In the genomic region with DNA sequence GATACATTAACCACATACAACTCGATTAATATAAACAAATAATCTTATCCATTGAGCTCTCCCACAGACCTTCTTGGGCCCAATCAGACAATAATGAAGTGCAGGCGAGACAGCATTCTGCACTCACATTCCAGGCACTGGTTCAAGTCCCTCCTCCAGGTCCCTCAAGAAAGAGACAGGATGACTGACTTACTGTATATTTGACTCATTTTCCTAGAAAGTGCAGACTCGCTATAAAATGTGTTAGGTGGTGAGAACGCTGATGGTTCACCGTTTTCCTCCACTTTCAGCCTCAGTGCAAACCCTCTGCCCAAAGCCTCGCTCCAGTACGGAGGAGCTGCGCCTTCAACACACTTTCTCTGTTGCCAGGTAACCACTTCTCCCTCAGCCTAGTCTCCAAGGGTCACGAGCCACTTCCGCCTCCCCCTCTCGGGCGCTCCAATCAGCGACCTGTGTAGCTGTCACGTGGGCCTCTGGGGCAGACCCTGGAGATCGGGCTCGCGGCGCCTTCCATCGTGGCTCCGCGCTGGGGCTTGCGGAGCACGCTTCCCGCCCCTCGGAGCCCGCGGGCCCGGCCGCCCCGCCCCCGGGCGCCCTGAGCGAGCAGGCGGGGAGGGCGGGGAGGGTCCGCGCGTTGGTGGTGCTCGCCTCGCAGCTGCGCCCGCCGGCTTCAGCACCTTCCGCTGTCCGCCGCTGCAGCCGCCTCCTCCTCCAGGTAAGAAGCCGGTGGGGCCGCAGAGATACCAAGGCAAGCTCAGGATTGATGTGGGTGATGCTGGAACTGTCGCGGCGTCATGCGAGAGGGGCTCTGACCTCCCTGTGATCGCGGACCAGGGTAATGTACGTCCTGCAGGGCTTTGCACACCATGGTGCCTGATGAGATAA, we compare ENCODE assay signal across 8 cellular contexts. TPM values are rescaled to one million over a fixed set of nuclear protein-coding genes. Genes with fewer than 3 reads are reported as not detected.
A peak's percentile ranks its signal among the peaks of the same experiment; 100 is the strongest.
DNase-seq lines count a peak whose midpoint lies in the region; ATAC-seq and TF ChIP-seq lines count a peak whose summit lies in the region.

A gene (plus strand): TSS at position 477 of the 885 bp plus-strand sequence. CDS start 45,740 bp downstream, outside the sequence.

- TF ChIP-seq CTCF in dorsolateral prefrontal cortex (IDR thresholded peaks at IDR 0.05 in 54 of 56, conservative IDR thresholded peaks at IDR 0.05 in 2 of 56; ENCODE audit: low read depth in 1 of 56, partially characterized antibody in 56 of 56) (peak in 11 of 56 donors; percentile 4 to 34 (median 14)), lower leg skin (IDR thresholded peaks at IDR 0.05) (no peak)

- TF ChIP-seq POLR2A in lower leg skin (IDR thresholded peaks at IDR 0.05), result no peak

- 2 to 3% methylated on average over 51 to 56 of the region's 56 CpGs for WGBS in lower leg skin, 2 donors

- H3K27me3 ChIP-seq in dorsolateral prefrontal cortex, result no peaks in the 10 kb centered on the region

- H3K27ac ChIP-seq in dorsolateral prefrontal cortex, result peak within 1 kb of the TSS in 54 of 59 donors; percentile 20 to 87 (median 71)

- ATAC-seq in GM19351 (IDR thresholded peaks at IDR 0.05; ENCODE audit: unreplicated experiment) (peak; percentile 99), HG03460 (IDR thresholded peaks at IDR 0.05; ENCODE audit: unreplicated experiment) (peak; percentile 100)

- intact Hi-C loops in dorsolateral prefrontal cortex (cut with DNase I), result loop anchor here in 1 of 2 donors (10.0 kb wide), 1 partner anchor 129 kb away; a partner anchor contains a TSS
- intact Hi-C loops in lower leg skin (cut with DNase I; ENCODE audit: low total_unique reads), result no loop called here

- peak; percentile 80 for DNase-seq in AG20443 (ENCODE audit: low spot score)
- DNase-seq in NCI-H748 treated with DMSO at 0.1 percent for 48 hours (lab: John Stamatoyannopoulos, UW), result peak; percentile 92
- DNase-seq in activated CD4-positive, alpha-beta T cell treated with anti-CD3 and anti-CD28 coated beads, Interleukin-2, amount 50 U/mL, for 48 hours, result peak; percentile 72 to 78
- peak; percentile 93 to 97 (median 96) for DNase-seq in dorsolateral prefrontal cortex
- peak; percentile 79 to 96 for DNase-seq in lower leg skin (ENCODE audit: low spot score in 2 of 2)
- DNase-seq in stimulated activated CD4-positive, alpha-beta T cell treated with anti-CD3 and anti-CD28 coated beads, Interleukin-4, amount 100 ng/mL, for 24 hours, result peak; percentile 74

- H3K4me3 ChIP-seq in dorsolateral prefrontal cortex (peak within 1 kb of the TSS; percentile 61 to 94 (median 80)), lower leg skin (ENCODE audit: low read depth, poor library complexity, severe bottlenecking) (peak within 1 kb of the TSS; percentile 13)

RNA-seq across cellular contexts. Expression of the gene that starts here (rescaled TPM):
- 100 to 1,000 TPM in 1 of 120 experiments, 10 to 100 TPM in 119; 31.8 to 105 (median 65.6) TPM for total RNA-seq in dorsolateral prefrontal cortex
- total RNA-seq in lower leg skin, result under 1 TPM in 3 of 4 donors, not detected in 1; 0.13 to 0.58 (median 0.32) TPM

Comparison
In these comparisons a context has a peak if more than half of its experiments do, and no peak if none do; other contexts are left out.
1. Peak in every context shown above with its lines: DNase-seq, ATAC-seq, H3K4me3 ChIP-seq and H3K27ac ChIP-seq.
2. RNA of the gene that starts here (total RNA-seq): 31.8 to 105 TPM in dorsolateral prefrontal cortex; 0.13 to 0.58 TPM in lower leg skin; every median in the first group is over 10 times any median in the second.
3. Peak in DNase-seq and H3K4me3 ChIP-seq in lower leg skin; RNA of the gene not detected or under 1 TPM.